Comparison of ENCODE assay signal across 9 cellular contexts in the genomic region with DNA sequence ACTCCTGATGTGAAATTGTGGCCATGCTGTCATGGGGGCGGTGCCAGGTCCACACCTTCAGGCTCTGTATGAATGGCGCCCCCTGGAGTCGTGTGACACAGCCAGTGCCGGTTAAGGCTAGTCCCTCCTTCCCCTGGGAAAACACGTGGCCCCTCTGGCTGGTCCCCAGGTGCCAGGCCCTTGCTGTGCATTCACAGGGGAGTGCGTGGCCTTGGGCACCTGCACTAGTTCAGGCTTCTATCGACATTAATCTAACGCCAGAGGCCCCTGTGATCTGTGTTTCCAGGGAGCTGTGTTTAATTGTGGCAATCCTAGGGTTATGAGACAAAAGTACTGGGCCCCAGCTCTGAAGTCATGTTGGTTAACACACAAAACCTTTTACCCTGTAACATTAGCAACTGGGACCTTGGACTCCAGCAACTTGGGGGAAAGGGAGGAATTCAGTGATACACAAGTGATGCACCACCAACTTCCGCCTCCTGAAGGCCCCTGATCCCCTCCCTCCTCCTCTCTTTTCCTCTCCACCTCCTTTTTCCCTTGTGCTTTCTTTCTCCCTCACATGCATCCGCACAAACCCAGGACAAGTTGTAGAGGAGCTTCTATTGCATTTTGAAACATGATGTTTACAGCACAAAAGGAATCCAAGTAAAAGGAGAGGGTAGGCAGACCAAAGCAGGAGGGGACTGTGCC.
DNase-seq lines count a peak whose midpoint lies in the region; ATAC-seq and TF ChIP-seq lines count a peak whose summit lies in the region.
"Had no signal": no experiment of that assay in that cellular context is flagged by ENCODE, and none has a peak within 500 bp of the region (broad histone marks: within the 10 kb centered on the region; RNA-seq: fewer than 3 reads in every experiment).

No MANE protein-coding gene starts in this region.

- H3K4me1 Mint-ChIP-seq in Caco-2 (ENCODE audit: low read depth, unreplicated experiment) (peaks cover 49% of the 10 kb centered on the region), glutamatergic neuron (ENCODE audit: low read depth, unreplicated experiment) (peaks cover 21% of the 10 kb centered on the region)

- H3K4me3 ChIP-seq in Caco-2 (ENCODE audit: low read depth, low read length) (no peak overlapping the region), SJSA1 (no peak overlapping the region), prostate gland (no peak overlapping the region)

- 36% methylated on average over 10 of the region's 10 CpGs for WGBS in prostate gland

- peak; percentile 47 for ATAC-seq in GM21786 (IDR thresholded peaks at IDR 0.05; ENCODE audit: unreplicated experiment)
- no peak for ATAC-seq in HG02970 (IDR thresholded peaks at IDR 0.05; ENCODE audit: low FRiP score, unreplicated experiment)

- POLR2A ChIA-PET in Caco-2 (lab: Charles Lee) = no interaction called here

- H3K27ac ChIP-seq in SJSA1 (no peak overlapping the region), prostate gland (peak overlapping the region; percentile 34 to 55)

- H3K27ac Mint-ChIP-seq in Caco-2 (ENCODE audit: unreplicated experiment) = peak overlapping the region; percentile 63
- H3K27ac Mint-ChIP-seq in glutamatergic neuron (ENCODE audit: unreplicated experiment) = peak overlapping the region; percentile 29
- H3K27ac Mint-ChIP-seq: T-helper 1 cell treated with Interleukin-12 subunit alpha and Interleukin-12 subunit beta and Interleukin-4 antibody, amounts not matched to agents 30 μg/mL and 1 μg/mL, for 36 hours had no signal

- peaks cover 8% of the 10 kb centered on the region for H3K36me3 ChIP-seq in Caco-2 (ENCODE audit: control insufficient read depth, insufficient read depth, low read length)
- peaks cover 37% of the 10 kb centered on the region for H3K36me3 ChIP-seq in SJSA1
- H3K36me3 ChIP-seq in prostate gland = no peaks in the 10 kb centered on the region

- peaks cover 27% of the 10 kb centered on the region for H3K4me1 ChIP-seq in Caco-2
- peaks cover 23% of the 10 kb centered on the region for H3K4me1 ChIP-seq in SJSA1 (replicated peaks)
- peaks cover 19% of the 10 kb centered on the region for H3K4me1 ChIP-seq in prostate gland (replicated peaks)

- H3K4me3 Mint-ChIP-seq in Caco-2 (ENCODE audit: unreplicated experiment) = no peak overlapping the region
- no peak overlapping the region for H3K4me3 Mint-ChIP-seq in glutamatergic neuron (ENCODE audit: unreplicated experiment)
- H3K4me3 Mint-ChIP-seq: T-helper 1 cell treated with Interleukin-12 subunit alpha and Interleukin-12 subunit beta and Interleukin-4 antibody, amounts not matched to agents 30 μg/mL and 1 μg/mL, for 36 hours had no signal

- peaks cover 77% of the 10 kb centered on the region for H3K36me3 Mint-ChIP-seq in Caco-2 (ENCODE audit: insufficient read depth, unreplicated experiment)
- H3K36me3 Mint-ChIP-seq in glutamatergic neuron (ENCODE audit: unreplicated experiment) = no peaks in the 10 kb centered on the region

- H3K27me3 Mint-ChIP-seq in Caco-2 (ENCODE audit: insufficient read depth, unreplicated experiment) (no peaks in the 10 kb centered on the region), glutamatergic neuron (ENCODE audit: unreplicated experiment) (no peaks in the 10 kb centered on the region)

- DNase-seq in Caco-2 (peak; percentile 83 to 85), NAMALWA (ENCODE audit: low spot score) (peak; percentile 96), SJSA1 (ENCODE audit: low read depth in 1 of 2, low spot score in 2 of 2) (peak; percentile 48 to 85), glutamatergic neuron (peak; percentile 85), prostate gland (ENCODE audit: low spot score) (peak; percentile 90)
- DNase-seq in activated naive CD4-positive, alpha-beta T cell treated with Interleukin-2 at 50 U/mL for 16 hours = peak; percentile 58

- no peaks in the 10 kb centered on the region for H3K9me3 ChIP-seq in Caco-2
- no peaks in the 10 kb centered on the region for H3K9me3 ChIP-seq in SJSA1 (replicated peaks)
- no peaks in the 10 kb centered on the region for H3K9me3 ChIP-seq in prostate gland

- no peaks in the 10 kb centered on the region for H3K9me3 Mint-ChIP-seq in Caco-2 (ENCODE audit: unreplicated experiment)
- H3K9me3 Mint-ChIP-seq in glutamatergic neuron (ENCODE audit: unreplicated experiment) = no peaks in the 10 kb centered on the region
- H3K9me3 Mint-ChIP-seq: T-helper 1 cell treated with Interleukin-12 subunit alpha and Interleukin-12 subunit beta and Interleukin-4 antibody, amounts not matched to agents 30 μg/mL and 1 μg/mL, for 36 hours had no signal

- CTCF ChIA-PET in Caco-2 (lab: Charles Lee) = interaction anchor here (0.5 to 1.1 kb wide), 3 partner anchors 272 to 515 kb away, joined by 3 to 7 read pairs (median 4); no protein-coding TSS in a partner anchor

- intact Hi-C loops in Caco-2 (cut with micrococcal nuclease; ENCODE audit: unreplicated experiment) (no loop called here), prostate gland (cut with DNase I) (loop anchor here (2.0 to 10.0 kb wide), 3 partner anchors 132 to 514 kb away; partner anchors contain the start of gene RREB1)

- no TSS peak for BruUV-seq in Caco-2 (replicated peaks; lab: Mats Ljungman, UMichigan)

- no peak for TF ChIP-seq POLR2A in prostate gland (IDR thresholded peaks at IDR 0.05)

- peak; percentile 48 to 53 for TF ChIP-seq CTCF in Caco-2 (IDR thresholded peaks at IDR 0.05; ENCODE audit: insufficient read depth in 1 of 2, low read depth in 1 of 2, low read length in 1 of 2, severe bottlenecking in 1 of 2, unreplicated experiment in 1 of 2)
- TF ChIP-seq CTCF in glutamatergic neuron (IDR thresholded peaks at IDR 0.05; ENCODE audit: partially characterized antibody, unreplicated experiment) = peak; percentile 84
- peak; percentile 18 to 86 (median 75) for TF ChIP-seq CTCF in prostate gland (IDR thresholded peaks at IDR 0.05)

- H3K27me3 ChIP-seq in Caco-2 (replicated peaks; ENCODE audit: control insufficient read depth, insufficient read depth, low read length) (no peaks in the 10 kb centered on the region), SJSA1 (replicated peaks) (no peaks in the 10 kb centered on the region), prostate gland (replicated peaks; ENCODE audit: insufficient read depth) (no peaks in the 10 kb centered on the region)
